ENCODE assay signal across 27 cellular contexts in the genomic region with DNA sequence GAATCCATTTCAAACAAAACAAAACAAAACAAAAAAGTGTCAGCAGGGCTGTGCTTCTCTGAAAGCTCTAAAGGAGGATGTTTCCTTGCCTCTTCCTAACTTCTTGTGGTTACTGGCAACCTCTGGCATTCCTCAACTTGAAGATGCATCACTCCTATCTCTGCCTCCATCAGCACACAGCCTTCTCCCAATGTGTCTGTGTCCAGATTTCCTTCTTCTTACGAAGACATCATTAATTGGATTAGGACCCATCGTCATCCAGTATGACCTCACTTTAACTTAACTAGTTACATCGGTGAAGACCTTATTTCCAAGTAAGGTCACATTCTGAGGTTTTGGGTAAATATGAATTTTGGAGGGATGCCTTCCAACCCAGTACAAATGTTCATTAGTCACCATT. TPM values are rescaled to one million over a fixed set of nuclear protein-coding genes. Genes with fewer than 3 reads are reported as not detected.
A peak's percentile ranks its signal among the peaks of the same experiment; 100 is the strongest.
DNase-seq lines count a peak whose midpoint lies in the region; ATAC-seq, FAIRE-seq and TF ChIP-seq lines count a peak whose summit lies in the region.
"Had no signal": no experiment of that assay in that cellular context is flagged by ENCODE, and none has a peak within 500 bp of the region (broad histone marks: within the 10 kb centered on the region; RNA-seq: fewer than 3 reads in every experiment).

No MANE protein-coding gene starts in this region.

- H2AFZ ChIP-seq in astrocyte (ENCODE audit: low read depth, low read length) (no peak overlapping the region), keratinocyte (ENCODE audit: control insufficient read depth, low read length) (no peak overlapping the region)

- no peak for FAIRE-seq in HTR-8/SVneo (lab: Jason Lieb, UNC)
- FAIRE-seq in astrocyte (lab: Jason Lieb, UNC), result peak; percentile 87
- FAIRE-seq in keratinocyte (lab: Jason Lieb, UNC), result peak; percentile 41
- FAIRE-seq: GM19239, pancreas had no signal

- intact Hi-C loops in left colon (cut with DNase I, micrococcal nuclease), result no loop called here

- H3K4me3 ChIP-seq in astrocyte (ENCODE audit: insufficient read depth, low read depth, low read length) (no peak overlapping the region), keratinocyte (ENCODE audit: control insufficient read depth in 2 of 3, extremely low read depth in 1 of 3, insufficient read depth in 2 of 3, low read depth in 1 of 3, low read length in 3 of 3) (no peak overlapping the region)
- H3K4me3 ChIP-seq: ascending aorta, dorsolateral prefrontal cortex, pancreas, right atrium auricular region, upper lobe of right lung had no signal

- H3K9me3 Mint-ChIP-seq in astrocyte (ENCODE audit: unreplicated experiment), result no peaks in the 10 kb centered on the region
- H3K9me3 Mint-ChIP-seq: activated B cell treated with CpG ODN at 0.5 μM for 24 hours; activated T-helper 17 cell treated with anti-CD3 and anti-CD28 coated beads, Interleukin-2, amount 50 U/mL, for 72 hours; central memory CD8-positive, alpha-beta T cell; stimulated activated memory B cell treated with anti-CD40 and anti-IgM and Interleukin-4, amounts not matched to agents 10 μg/mL and 1 μg/mL and 100 μg/mL, for 72 hours had no signal

- peak; percentile 63 for DNase-seq in ELR (ENCODE audit: low read depth)
- peak; percentile 8 for DNase-seq in HTR-8/SVneo (ENCODE audit: insufficient read length, low spot score)
- DNase-seq in astrocyte (ENCODE audit: low read depth), result peak; percentile 71
- no peak for DNase-seq in keratinocyte (ENCODE audit: low read depth, low spot score)
- DNase-seq in left colon, result no peak
- DNase-seq in NK-92 (lab: John Stamatoyannopoulos, UW; ENCODE audit: unreplicated experiment), result no peak
- no peak for DNase-seq in NCI-H2171 treated with DMSO at 0.1 percent for 48 hours (lab: John Stamatoyannopoulos, UW)
- DNase-seq: activated B cell treated with CpG ODN at 0.5 μM for 24 hours; activated CD4-positive, alpha-beta T cell treated with anti-CD3 and anti-CD28 coated beads, Interleukin-2, amount 50 U/mL, for 48 hours; activated CD8-positive, alpha-beta memory T cell treated with anti-CD3 and anti-CD28 coated beads, Interleukin-2, amount 50 U/mL, for 48 hours; BE2C; dorsolateral prefrontal cortex; NCI-H1092; NCI-H187 treated with DMSO at 0.1 percent for 48 hours; NCI-H748 treated with DMSO at 0.1 percent for 48 hours; pancreas; Right ventricle myocardium superior; stimulated activated CD4-positive, alpha-beta T cell treated with anti-CD3 and anti-CD28 coated beads, Interleukin-4, amount 100 ng/mL, for 1 hour; upper lobe of right lung had no signal

- H4K20me1 ChIP-seq in astrocyte (ENCODE audit: insufficient read depth, low read length) (no peaks in the 10 kb centered on the region), keratinocyte (ENCODE audit: control insufficient read depth, extremely low read depth, insufficient read depth, low read length) (no peaks in the 10 kb centered on the region)

- H3K9me3 ChIP-seq in astrocyte (ENCODE audit: insufficient read depth, low read depth, low read length) (no peaks in the 10 kb centered on the region), keratinocyte (ENCODE audit: control insufficient read depth, low read depth, low read length) (no peaks in the 10 kb centered on the region)
- H3K9me3 ChIP-seq: ascending aorta, BE2C, pancreas, right atrium auricular region, upper lobe of right lung had no signal

- no peaks in the 10 kb centered on the region for H3K36me3 Mint-ChIP-seq in astrocyte (ENCODE audit: low read depth, unreplicated experiment)
- H3K36me3 Mint-ChIP-seq: activated naive CD8-positive, alpha-beta T cell; stimulated activated memory B cell treated with anti-CD40 and anti-IgM and Interleukin-4, amounts not matched to agents 10 μg/mL and 1 μg/mL and 100 μg/mL, for 72 hours had no signal

- H3K4me1 Mint-ChIP-seq in astrocyte (ENCODE audit: low read depth, unreplicated experiment), result peaks cover 2% of the 10 kb centered on the region
- H3K4me1 Mint-ChIP-seq: activated B cell treated with CpG ODN at 0.5 μM for 24 hours; activated T-helper 17 cell treated with anti-CD3 and anti-CD28 coated beads, Interleukin-2, amount 50 U/mL, for 72 hours; central memory CD8-positive, alpha-beta T cell; stimulated activated memory B cell treated with anti-CD40 and anti-IgM and Interleukin-4, amounts not matched to agents 10 μg/mL and 1 μg/mL and 100 μg/mL, for 72 hours had no signal

- TF ChIP-seq CTCF in astrocyte (IDR thresholded peaks at IDR 0.05; ENCODE audit: insufficient read depth, low read depth, low read length), result no peak
- no peak for TF ChIP-seq CTCF in keratinocyte (optimal IDR thresholded peaks at IDR 0.05 in 1 of 3, IDR thresholded peaks at IDR 0.05 in 1 of 3, conservative IDR thresholded peaks at IDR 0.05 in 1 of 3; ENCODE audit: extremely low read depth in 1 of 3, insufficient read depth in 2 of 3, low read length in 3 of 3)

- no peaks in the 10 kb centered on the region for H3K36me3 ChIP-seq in astrocyte (ENCODE audit: insufficient read depth, low read length)
- no peaks in the 10 kb centered on the region for H3K36me3 ChIP-seq in keratinocyte (ENCODE audit: control insufficient read depth in 2 of 2, extremely low read depth in 1 of 2, insufficient read depth in 2 of 2, low read length in 2 of 2)
- H3K36me3 ChIP-seq: ascending aorta, BE2C, pancreas, right atrium auricular region, upper lobe of right lung had no signal

- dilution Hi-C loops in keratinocyte (cut with MboI; ENCODE audit: extremely low pct_ligation_motif_present, low sequenced_read_pairs), result no loop called here

- no peaks in the 10 kb centered on the region for H3K27me3 ChIP-seq in astrocyte (ENCODE audit: insufficient read depth, low read length)
- H3K27me3 ChIP-seq in keratinocyte (ENCODE audit: control insufficient read depth, extremely low read depth, insufficient read depth, low read length), result no peaks in the 10 kb centered on the region
- H3K27me3 ChIP-seq: ascending aorta, BE2C, dorsolateral prefrontal cortex, pancreas, right atrium auricular region, upper lobe of right lung had no signal

- ATAC-seq in left colon (no peak), GM21360 (IDR thresholded peaks at IDR 0.05; ENCODE audit: unreplicated experiment) (no peak)
- ATAC-seq: activated T-helper 17 cell treated with anti-CD3 and anti-CD28 coated beads, Interleukin-2, amount 50 U/mL, for 72 hours; pancreas; stimulated activated memory B cell treated with anti-CD40 and anti-IgM and Interleukin-4, amounts not matched to agents 10 μg/mL and 1 μg/mL and 100 μg/mL, for 72 hours; upper lobe of right lung had no signal

- no peak overlapping the region for H3K9ac ChIP-seq in astrocyte (ENCODE audit: low read length)
- H3K9ac ChIP-seq in keratinocyte (ENCODE audit: control insufficient read depth, extremely low read depth, insufficient read depth, low read length), result no peak overlapping the region

- H3K4me1 ChIP-seq in astrocyte (ENCODE audit: insufficient read depth, low read length), result no peaks in the 10 kb centered on the region
- H3K4me1 ChIP-seq in keratinocyte (ENCODE audit: control insufficient read depth, extremely low read depth, insufficient read depth, low read length), result peaks cover 11% of the 10 kb centered on the region
- H3K4me1 ChIP-seq: ascending aorta, BE2C, pancreas, right atrium auricular region, upper lobe of right lung had no signal

- H3K27me3 Mint-ChIP-seq in astrocyte (ENCODE audit: low read depth, unreplicated experiment), result peaks cover 8% of the 10 kb centered on the region
- H3K27me3 Mint-ChIP-seq: activated B cell treated with CpG ODN at 0.5 μM for 24 hours; activated T-helper 17 cell treated with anti-CD3 and anti-CD28 coated beads, Interleukin-2, amount 50 U/mL, for 72 hours had no signal

- H3K79me2 ChIP-seq in astrocyte (ENCODE audit: insufficient read depth, low read length) (no peaks in the 10 kb centered on the region), keratinocyte (ENCODE audit: control insufficient read depth, insufficient read depth, low read length) (no peaks in the 10 kb centered on the region)

- H3K4me3 Mint-ChIP-seq in astrocyte (ENCODE audit: unreplicated experiment), result no peak overlapping the region
- H3K4me3 Mint-ChIP-seq: activated B cell treated with CpG ODN at 0.5 μM for 24 hours; activated naive CD8-positive, alpha-beta T cell; activated T-helper 17 cell treated with anti-CD3 and anti-CD28 coated beads, Interleukin-2, amount 50 U/mL, for 72 hours; central memory CD8-positive, alpha-beta T cell; stimulated activated memory B cell treated with anti-CD40 and anti-IgM and Interleukin-4, amounts not matched to agents 10 μg/mL and 1 μg/mL and 100 μg/mL, for 72 hours had no signal

- H3K27ac ChIP-seq in astrocyte (ENCODE audit: low read depth, low read length) (no peak overlapping the region), keratinocyte (ENCODE audit: control insufficient read depth, insufficient read depth, low read length) (no peak overlapping the region)
- H3K27ac ChIP-seq: ascending aorta, dorsolateral prefrontal cortex, pancreas, right atrium auricular region, upper lobe of right lung had no signal

- H3K4me2 ChIP-seq in astrocyte (ENCODE audit: low read length), result no peak overlapping the region
- H3K4me2 ChIP-seq in keratinocyte (ENCODE audit: control insufficient read depth, extremely low read depth, insufficient read depth, low read depth, low read length), result no peak overlapping the region

- H3K9me1 ChIP-seq in keratinocyte (ENCODE audit: control insufficient read depth, extremely low read depth, insufficient read depth, low read length), result no peaks in the 10 kb centered on the region

- no peak overlapping the region for H3K27ac Mint-ChIP-seq in astrocyte (ENCODE audit: unreplicated experiment)
- H3K27ac Mint-ChIP-seq: activated B cell treated with CpG ODN at 0.5 μM for 24 hours; activated naive CD8-positive, alpha-beta T cell; activated T-helper 17 cell treated with anti-CD3 and anti-CD28 coated beads, Interleukin-2, amount 50 U/mL, for 72 hours; stimulated activated memory B cell treated with anti-CD40 and anti-IgM and Interleukin-4, amounts not matched to agents 10 μg/mL and 1 μg/mL and 100 μg/mL, for 72 hours had no signal

RNA-seq across cellular contexts. Expression of a gene that starts 33.8 kb away (rescaled TPM):
- total RNA-seq in astrocyte (24.5 and 27.8 TPM in 2 replicates), left colon (10 to 100 TPM; 17.4 to 19.0 TPM)
- polyA plus RNA-seq in keratinocyte, result 31.4 to 55.5 TPM (median 37.6 TPM) in 3 replicates
- 19.2 TPM for polyA plus RNA-seq in keratinocyte (2011; ENCODE audit: low read depth)
- polyA plus RNA-seq in keratinocyte (2011; cell fraction: cytosol; rRNA removed), result 40.2 and 59.8 TPM in 2 replicates
- polyA plus RNA-seq in keratinocyte (2011; cell fraction: nucleus; rRNA removed), result 34.9 and 53.7 TPM in 2 replicates
- 42.6 and 44.6 TPM in 2 replicates for polyA plus RNA-seq in keratinocyte (2012; ENCODE audit: low replicate concordance)
- 2.4 to 17.2 TPM (median 7.2 TPM) in 3 replicates for polyA minus RNA-seq in keratinocyte
- 26.3 TPM for polyA minus RNA-seq in keratinocyte (2011; cell fraction: cytosol; rRNA and poly(A)+ RNA removed)
- 17.0 and 30.7 TPM in 2 replicates for polyA minus RNA-seq in keratinocyte (2011; cell fraction: nucleus; rRNA and poly(A)+ RNA removed)

Comparison
In these comparisons a context has a peak if more than half of its experiments do, and no peak if none do; other contexts are left out.
1. DNase-seq: peak in ELR (single experiment), HTR-8/SVneo (single experiment) and astrocyte (single experiment); none in keratinocyte (single experiment), left colon (0 of 2), NK-92 (single experiment) and NCI-H2171 treated with DMSO at 0.1 percent for 48 hours (single experiment).